ENCODE assay signal across 1 cellular context in genomic region chr12:27637524-27637923, GRCh38.
TF ChIP-seq lines count a peak whose summit lies in the region.

No MANE protein-coding gene starts in this region.

TF ChIP-seq in IMR-90, 13 proteins besides CTCF, POLR2A, EP300 and RAD21:
- TF ChIP-seq NFE2L2 (IDR thresholded peaks at IDR 0.05; ENCODE audit: low read depth, low read length) (no peak), CHD1 (IDR thresholded peaks at IDR 0.05; ENCODE audit: low read depth, low read length) (no peak), CEBPB (IDR thresholded peaks at IDR 0.05; ENCODE audit: low read depth, low read length) (no peak), USF2 (IDR thresholded peaks at IDR 0.05; ENCODE audit: low read depth, low read length) (no peak), ELK1 (IDR thresholded peaks at IDR 0.05; ENCODE audit: borderline replicate concordance, low read depth, low read length) (no peak), RFX5 (IDR thresholded peaks at IDR 0.05; ENCODE audit: low read depth, low read length) (no peak), BHLHE40 (IDR thresholded peaks at IDR 0.05; ENCODE audit: low read depth, low read length) (no peak), MXI1 (IDR thresholded peaks at IDR 0.05; ENCODE audit: borderline replicate concordance, low read depth, low read length) (no peak), SMC3 (IDR thresholded peaks at IDR 0.05; ENCODE audit: low read depth, low read length) (no peak), RCOR1 (IDR thresholded peaks at IDR 0.05; ENCODE audit: insufficient replicate concordance, low read length) (no peak), FOS (IDR thresholded peaks at IDR 0.05; ENCODE audit: low read depth, low read length) (no peak)
